ENCODE assay signal across 14 cellular contexts in the genomic region with DNA sequence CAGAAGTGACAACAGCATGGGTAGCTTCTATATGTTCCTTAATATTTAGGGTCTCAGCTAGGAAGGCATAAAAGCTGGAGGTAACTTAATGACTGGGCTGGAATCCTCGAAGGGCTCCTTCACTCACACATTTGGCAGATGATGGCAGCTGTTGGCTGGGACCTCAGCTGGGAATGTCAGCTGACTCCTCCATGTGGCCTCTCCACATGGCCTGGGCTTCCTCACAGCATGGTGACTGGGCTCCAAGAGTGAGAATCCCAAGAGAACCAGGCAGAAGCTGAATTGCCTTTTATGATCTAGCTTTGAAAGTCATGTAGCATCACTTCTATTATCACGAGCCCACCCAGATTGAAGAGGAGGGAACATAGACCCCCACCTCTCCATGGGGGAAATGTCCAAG.
"Had no signal": no experiment of that assay in that cellular context is flagged by ENCODE, and none has a peak within 500 bp of the region (broad histone marks: within the 10 kb centered on the region; RNA-seq: fewer than 3 reads in every experiment).

No MANE protein-coding gene starts in this region.

- H3K27me3 ChIP-seq: adrenal gland, hepatocyte, tibial artery, uterus had no signal

- H2AFZ ChIP-seq: hepatocyte had no signal

- H3K36me3 ChIP-seq: adrenal gland, tibial artery, uterus had no signal

- H3K27ac ChIP-seq: adrenal gland, hepatocyte, tibial artery, uterus had no signal

- ATAC-seq: activated CD8-positive, alpha-beta T cell treated with anti-CD3 and anti-CD28 coated beads for 36 hours; right cardiac atrium had no signal

- H3K4me3 Mint-ChIP-seq: activated CD8-positive, alpha-beta T cell treated with anti-CD3 and anti-CD28 coated beads for 36 hours had no signal

- H3K4me2 ChIP-seq: hepatocyte, smooth muscle cell had no signal

- H3K27ac Mint-ChIP-seq: activated CD8-positive, alpha-beta T cell treated with anti-CD3 and anti-CD28 coated beads for 36 hours; progenitor cell of endocrine pancreas had no signal

- H3K4me1 ChIP-seq: tibial artery, uterus had no signal

- H3K9me3 Mint-ChIP-seq: activated CD8-positive, alpha-beta T cell treated with anti-CD3 and anti-CD28 coated beads for 36 hours had no signal

- H3K27me3 Mint-ChIP-seq: activated CD8-positive, alpha-beta T cell treated with anti-CD3 and anti-CD28 coated beads for 36 hours; progenitor cell of endocrine pancreas had no signal

- DNase-seq: activated CD4-positive, alpha-beta T cell treated with anti-CD3 and anti-CD28 coated beads for 1 hour; activated CD8-positive, alpha-beta memory T cell treated with anti-CD3 and anti-CD28 coated beads, Interleukin-2, amount 50 U/mL, for 4 hours; activated CD8-positive, alpha-beta T cell treated with anti-CD3 and anti-CD28 coated beads for 36 hours; activated naive CD4-positive, alpha-beta T cell; adrenal gland; caudate nucleus; cortex of kidney; right cardiac atrium; T1000; tibial artery; uterus had no signal

- H3K4me3 ChIP-seq: adrenal gland, hepatocyte, smooth muscle cell, tibial artery, uterus had no signal

- H3K9me3 ChIP-seq: adrenal gland, tibial artery, uterus had no signal
